1 cellular context compared by ENCODE assay signal in the genomic region with DNA sequence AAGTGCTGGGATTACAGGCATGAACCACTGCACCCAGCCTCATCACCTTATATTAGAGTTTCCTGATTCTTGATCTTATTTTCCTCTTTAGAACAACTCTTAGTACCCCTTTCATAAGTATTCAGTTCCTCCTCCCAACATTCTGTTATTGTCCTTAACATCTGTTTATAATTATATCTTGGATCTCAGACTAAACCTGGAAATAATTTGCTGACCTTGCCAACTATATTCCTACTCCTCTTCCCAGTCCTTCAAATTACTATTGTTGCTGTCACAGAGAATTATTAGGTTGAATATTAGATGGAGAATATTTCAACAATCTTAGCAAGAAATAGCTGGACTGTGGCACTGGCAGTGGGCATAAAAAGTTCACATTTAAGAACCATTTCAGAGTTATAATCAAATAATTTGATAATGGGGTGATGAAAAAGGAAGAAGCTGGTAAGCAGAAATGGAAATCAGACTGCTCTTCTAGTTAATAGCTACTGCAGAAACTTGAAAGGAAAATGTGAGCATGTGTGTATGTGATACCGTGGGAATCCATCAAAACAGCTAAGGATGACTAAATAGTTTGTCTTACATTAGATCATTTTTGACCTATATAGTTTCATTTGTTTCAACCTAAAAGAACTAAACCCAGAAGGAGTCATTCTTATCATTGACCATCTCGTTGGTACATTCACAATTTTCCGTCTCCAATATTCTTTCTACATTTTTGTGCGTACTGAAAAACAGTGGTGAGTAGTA.
TF ChIP-seq lines count a peak whose summit lies in the region.

No MANE protein-coding gene starts in this region.

TF ChIP-seq in neural cell, 6 proteins besides CTCF, POLR2A, EP300 and RAD21 (continued from another document):
- no peak for TF ChIP-seq EZH2 (IDR thresholded peaks at IDR 0.05; ENCODE audit: borderline replicate concordance, insufficient read depth, low read length, poor library complexity, severe bottlenecking)
